ENCODE assay signal across 8 cellular contexts in genomic region chr14:92603309-92604257, GRCh38.
DNase-seq lines count a peak whose midpoint lies in the region; ATAC-seq and TF ChIP-seq lines count a peak whose summit lies in the region.

No MANE protein-coding gene starts in this region.

- H3K9me3 Mint-ChIP-seq in activated naive CD8-positive, alpha-beta T cell treated with anti-CD3 and anti-CD28 coated beads for 36 hours: peaks cover 6% of the 10 kb centered on the region

- peak overlapping the region; percentile 21 to 29 for H3K27ac ChIP-seq in right atrium auricular region
- no peak overlapping the region for H3K27ac ChIP-seq in uterus

- no peak overlapping the region for H3K4me3 Mint-ChIP-seq in activated naive CD8-positive, alpha-beta T cell treated with anti-CD3 and anti-CD28 coated beads for 36 hours

- no peak overlapping the region for H3K27ac Mint-ChIP-seq in activated naive CD8-positive, alpha-beta T cell treated with anti-CD3 and anti-CD28 coated beads for 36 hours

- H3K36me3 ChIP-seq in right atrium auricular region (no peaks in the 10 kb centered on the region), uterus (no peaks in the 10 kb centered on the region)

- no peak for ATAC-seq in HG02798 (IDR thresholded peaks at IDR 0.05; ENCODE audit: poor library complexity, unreplicated experiment)

- H3K4me3 ChIP-seq in right atrium auricular region (no peak overlapping the region), uterus (no peak overlapping the region)

- TF ChIP-seq POLR2A in uterus (IDR thresholded peaks at IDR 0.05): no peak

- H3K4me1 Mint-ChIP-seq in activated naive CD8-positive, alpha-beta T cell treated with anti-CD3 and anti-CD28 coated beads for 36 hours: peaks cover 28% of the 10 kb centered on the region

- H3K4me1 ChIP-seq in right atrium auricular region (peaks cover 0 to 43% of the 10 kb centered on the region in 2 donors), uterus (no peaks in the 10 kb centered on the region)

- TF ChIP-seq CTCF in right atrium auricular region (IDR thresholded peaks at IDR 0.05): peak in 1 of 2 donors; percentile 66
- peak in 1 of 4 experiments; percentile 27 for TF ChIP-seq CTCF in uterus (IDR thresholded peaks at IDR 0.05)

- H3K36me3 Mint-ChIP-seq in activated naive CD8-positive, alpha-beta T cell treated with anti-CD3 and anti-CD28 coated beads for 36 hours: peaks cover 27% of the 10 kb centered on the region

- no peaks in the 10 kb centered on the region for H3K9me3 ChIP-seq in right atrium auricular region
- no peaks in the 10 kb centered on the region for H3K9me3 ChIP-seq in uterus

- H3K27me3 ChIP-seq in right atrium auricular region: no peaks in the 10 kb centered on the region
- H3K27me3 ChIP-seq in uterus: no peaks in the 10 kb centered on the region

- peak; percentile 82 for DNase-seq in DMS79 (lab: John Stamatoyannopoulos, UW)
- DNase-seq in NCI-H2171 treated with DMSO at 0.1 percent for 48 hours (lab: John Stamatoyannopoulos, UW): peak; percentile 40
- DNase-seq in activated naive CD8-positive, alpha-beta T cell treated with anti-CD3 and anti-CD28 coated beads for 36 hours: peak; percentile 30
- no peak for DNase-seq in right atrium auricular region (ENCODE audit: low spot score)
- peak; percentile 32 to 58 for DNase-seq in stimulated activated CD4-positive, alpha-beta T cell treated with anti-CD3 and anti-CD28 coated beads, Interleukin-4, amount 100 ng/mL, for 4 hours
- DNase-seq in uterus: no peak
- DNase-seq in NCI-H1048 (lab: John Stamatoyannopoulos, UW): no peak

- no peaks in the 10 kb centered on the region for H3K27me3 Mint-ChIP-seq in activated naive CD8-positive, alpha-beta T cell treated with anti-CD3 and anti-CD28 coated beads for 36 hours

- intact Hi-C loops in uterus (cut with DNase I; ENCODE audit: low total_unique reads): no loop called here

Comparison
In these comparisons a context has a peak if more than half of its experiments do, and no peak if none do; other contexts are left out.
1. DNase-seq: peak in DMS79 (single experiment), NCI-H2171 treated with DMSO at 0.1 percent for 48 hours (single experiment), activated naive CD8-positive, alpha-beta T cell treated with anti-CD3 and anti-CD28 coated beads for 36 hours (single experiment) and stimulated activated CD4-positive, alpha-beta T cell treated with anti-CD3 and anti-CD28 coated beads, Interleukin-4, amount 100 ng/mL, for 4 hours (2 of 2); none in right atrium auricular region (single experiment), uterus (0 of 2) and NCI-H1048 (single experiment).
2. H3K27ac ChIP-seq: peak in right atrium auricular region (2 of 2); none in uterus (0 of 2).